ENCODE assay signal across 7 cellular contexts in genomic region chr18:78566065-78566464, GRCh38.
"Had no signal": no experiment of that assay in that cellular context is flagged by ENCODE, and none has a peak within 500 bp of the region (broad histone marks: within the 10 kb centered on the region; RNA-seq: fewer than 3 reads in every experiment).

No MANE protein-coding gene starts in this region.

- DNase-seq: GDM1, GF-D8 had no signal

- H3K4me3 ChIP-seq: GM12878 had no signal

- FAIRE-seq: G401.6, GM12878, GM12892, GM18507, GM19239 had no signal

- ATAC-seq: GM12878 had no signal
